ENCODE assay signal across 11 cellular contexts in genomic region chr5:8907168-8907868, GRCh38.
DNase-seq lines count a peak whose midpoint lies in the region; ATAC-seq, FAIRE-seq and TF ChIP-seq lines count a peak whose summit lies in the region.
"Had no signal": no experiment of that assay in that cellular context is flagged by ENCODE, and none has a peak within 500 bp of the region (broad histone marks: within the 10 kb centered on the region; RNA-seq: fewer than 3 reads in every experiment).

No MANE protein-coding gene starts in this region.

- H3K9me3 ChIP-seq in mesenchymal stem cell (ENCODE audit: control insufficient read depth, low read length) (no peaks in the 10 kb centered on the region), lower lobe of right lung (no peaks in the 10 kb centered on the region), heart left ventricle (no peaks in the 10 kb centered on the region)

- DNase-seq in COLO829 (ENCODE audit: low spot score) (peak; percentile 13), M059J (ENCODE audit: low read depth) (peak; percentile 89), bronchial epithelial cell (ENCODE audit: low read depth) (peak; percentile 94), mesenchymal stem cell (peak; percentile 48), coronary artery (ENCODE audit: low spot score) (no peak), lower lobe of right lung (no peak), sciatic nerve (ENCODE audit: low spot score) (no peak), heart left ventricle (no peak)
- DNase-seq: activated naive CD4-positive, alpha-beta T cell treated with anti-CD3 and anti-CD28 coated beads, Interleukin-2, amount 50 U/mL, for 16 hours; left ventricle myocardium superior had no signal

- TF ChIP-seq POLR2A in heart left ventricle (IDR thresholded peaks at IDR 0.05): no peak

- H4K8ac ChIP-seq in mesenchymal stem cell (ENCODE audit: low read length): peak overlapping the region; percentile 86

- no peak overlapping the region for H2BK15ac ChIP-seq in mesenchymal stem cell (ENCODE audit: low read depth, poor library complexity, severe bottlenecking)

- H3K36me3 ChIP-seq in bronchial epithelial cell (ENCODE audit: control insufficient read depth, insufficient read depth, low read length) (no peaks in the 10 kb centered on the region), mesenchymal stem cell (ENCODE audit: control insufficient read depth in 1 of 2, insufficient read depth in 2 of 2, low read depth in 1 of 2, low read length in 2 of 2) (peaks cover 0 to 2% of the 10 kb centered on the region in 2 experiments), lower lobe of right lung (no peaks in the 10 kb centered on the region), heart left ventricle (no peaks in the 10 kb centered on the region)

- no peak overlapping the region for H3K14ac ChIP-seq in mesenchymal stem cell (ENCODE audit: low read length in 2 of 2)

- H2BK120ac ChIP-seq in mesenchymal stem cell (ENCODE audit: low read depth, low read length): no peak overlapping the region

- 25% methylated on average over 6 of the region's 8 CpGs for WGBS in mesenchymal stem cell
- 87 to 89% (median 88%) methylated on average over 8 of the region's 8 CpGs for WGBS in heart left ventricle, 4 donors

- no peak overlapping the region for H3K23ac ChIP-seq in mesenchymal stem cell (ENCODE audit: low read length in 2 of 2)

- FAIRE-seq in bronchial epithelial cell (lab: Jason Lieb, UNC): no peak

- no peak overlapping the region for H3K4me2 ChIP-seq in mesenchymal stem cell (ENCODE audit: low read length, poor library complexity, severe bottlenecking)

- ATAC-seq in lower lobe of right lung (no peak), sciatic nerve (no peak), heart left ventricle (no peak)
- ATAC-seq: left ventricle myocardium superior had no signal

- H3K27me3 ChIP-seq in bronchial epithelial cell (ENCODE audit: control insufficient read depth, insufficient read depth, low read length): no peaks in the 10 kb centered on the region
- H3K27me3 ChIP-seq in mesenchymal stem cell (ENCODE audit: control insufficient read depth in 1 of 2, insufficient read depth in 1 of 2, low read length in 2 of 2): no peaks in the 10 kb centered on the region
- H3K27me3 ChIP-seq in lower lobe of right lung (ENCODE audit: low read depth): no peaks in the 10 kb centered on the region
- H3K27me3 ChIP-seq in heart left ventricle: no peaks in the 10 kb centered on the region

- peak overlapping the region in 1 of 2 experiments; percentile 67 for H3K18ac ChIP-seq in mesenchymal stem cell (ENCODE audit: low read depth in 1 of 2, low read length in 2 of 2)

- no peak overlapping the region for H4K91ac ChIP-seq in mesenchymal stem cell (ENCODE audit: low read length)

- H2BK5ac ChIP-seq in mesenchymal stem cell (ENCODE audit: low read depth, low read length, poor library complexity, severe bottlenecking): peak overlapping the region; percentile 95

- H2BK12ac ChIP-seq in mesenchymal stem cell (ENCODE audit: low read length in 2 of 2): peak overlapping the region in 1 of 2 experiments; percentile 81

- H3K4me3 ChIP-seq in bronchial epithelial cell (ENCODE audit: low read depth, low read length): no peak overlapping the region
- no peak overlapping the region for H3K4me3 ChIP-seq in mesenchymal stem cell (ENCODE audit: insufficient read depth in 1 of 2, low read depth in 1 of 2, low read length in 2 of 2)
- H3K4me3 ChIP-seq in coronary artery: no peak overlapping the region
- no peak overlapping the region for H3K4me3 ChIP-seq in lower lobe of right lung
- no peak overlapping the region for H3K4me3 ChIP-seq in heart left ventricle

- H3K4me1 ChIP-seq in mesenchymal stem cell (ENCODE audit: control insufficient read depth, insufficient read depth, low read depth, low read length) (peaks cover 9% of the 10 kb centered on the region), lower lobe of right lung (no peaks in the 10 kb centered on the region), heart left ventricle (no peaks in the 10 kb centered on the region)

- no peak for TF ChIP-seq CTCF in bronchial epithelial cell (IDR thresholded peaks at IDR 0.05; ENCODE audit: insufficient read depth, low read length, severe bottlenecking)
- TF ChIP-seq CTCF in coronary artery (IDR thresholded peaks at IDR 0.05): no peak
- no peak for TF ChIP-seq CTCF in lower lobe of right lung (IDR thresholded peaks at IDR 0.05)
- no peak for TF ChIP-seq CTCF in heart left ventricle (IDR thresholded peaks at IDR 0.05)

- no peaks in the 10 kb centered on the region for H3K79me1 ChIP-seq in mesenchymal stem cell (replicated peaks; ENCODE audit: low read length, poor library complexity, severe bottlenecking)

- intact Hi-C loops in lower lobe of right lung (cut with DNase I) (no loop called here), sciatic nerve (cut with DNase I) (no loop called here), heart left ventricle (cut with DNase I) (no loop called here)

- peak overlapping the region in 1 of 2 experiments; percentile 57 for H3K4ac ChIP-seq in mesenchymal stem cell (ENCODE audit: low read depth in 1 of 2, low read length in 2 of 2)

- no peak overlapping the region for H3K9ac ChIP-seq in mesenchymal stem cell (ENCODE audit: low read length)

- H2AK5ac ChIP-seq in mesenchymal stem cell (ENCODE audit: low read length, severe bottlenecking): no peak overlapping the region

- peak overlapping the region; percentile 6 for H2AFZ ChIP-seq in mesenchymal stem cell (ENCODE audit: low read depth, low read length)

- H3K27ac ChIP-seq in mesenchymal stem cell (ENCODE audit: low read length, poor library complexity, severe bottlenecking) (peak overlapping the region; percentile 86), coronary artery (no peak overlapping the region), lower lobe of right lung (no peak overlapping the region), heart left ventricle (no peak overlapping the region)
- H3K27ac ChIP-seq: C4-2B had no signal

Comparison
In these comparisons a context has a peak if more than half of its experiments do, and no peak if none do; other contexts are left out.
1. DNase-seq: peak in COLO829 (single experiment), M059J (single experiment), bronchial epithelial cell (single experiment) and mesenchymal stem cell (single experiment); none in coronary artery (single experiment), lower lobe of right lung (single experiment), sciatic nerve (single experiment) and heart left ventricle (0 of 5).